Comparison of ENCODE assay signal across 1 cellular context in genomic region chr3:184261270-184262165, GRCh38.
TF ChIP-seq lines count a peak whose summit lies in the region.

TSS of gene CAMK2N2 (minus strand) at chr3:184261553. CDS start at chr3:184261285, 268 bp downstream.

TF ChIP-seq in HEK293, 187 proteins besides CTCF, POLR2A, EP300 and RAD21 (continued from another document and continues in another):
- TF ChIP-seq ZBTB44 (tag by site-specific recombination; IDR thresholded peaks at IDR 0.05) (no peak), ZSCAN23 (tag by site-specific recombination; IDR thresholded peaks at IDR 0.05) (0 out of 2 replicates have a peak, but pooled peaks have one; percentile 30), ZNF133 (tag by site-specific recombination; IDR thresholded peaks at IDR 0.05) (no peak), ZNF558 (tag by site-specific recombination; IDR thresholded peaks at IDR 0.05) (no peak), ZNF837 (tag by site-specific recombination; IDR thresholded peaks at IDR 0.05) (no peak), ZNF223 (tag by site-specific recombination; IDR thresholded peaks at IDR 0.05) (no peak), ZNF366 (tag by site-specific recombination; conservative IDR thresholded peaks at IDR 0.05) (no peak; the same call in 1 of the 2 replicates), ZNF140 (tag by site-specific recombination; IDR thresholded peaks at IDR 0.05) (no peak), ZNF571 (tag by site-specific recombination; IDR thresholded peaks at IDR 0.05) (no peak), ZSCAN16 (tag by site-specific recombination; IDR thresholded peaks at IDR 0.05) (no peak), ZNF514 (tag by site-specific recombination; IDR thresholded peaks at IDR 0.05) (no peak), ZNF18 (tag by site-specific recombination; IDR thresholded peaks at IDR 0.05) (no peak), ZFP37 (tag by site-specific recombination; IDR thresholded peaks at IDR 0.05) (0 out of 2 replicates have a peak, but pooled peaks have one; percentile 78), ZFP69B (tag by site-specific recombination; IDR thresholded peaks at IDR 0.05) (no peak), ZNF843 (tag by site-specific recombination; IDR thresholded peaks at IDR 0.05) (no peak), ZSCAN18 (tag by site-specific recombination; IDR thresholded peaks at IDR 0.05) (no peak), ZNF391 (tag by site-specific recombination; IDR thresholded peaks at IDR 0.05; ENCODE audit: borderline replicate concordance, low read depth) (peak; percentile 78; the same call in 1 of the 2 replicates), ZFP41 (tag by site-specific recombination; IDR thresholded peaks at IDR 0.05; ENCODE audit: borderline replicate concordance) (no peak), ZBTB10 (tag by site-specific recombination; IDR thresholded peaks at IDR 0.05) (0 out of 2 replicates have a peak, but pooled peaks have one; percentile 33), ZNF274 (IDR thresholded peaks at IDR 0.05; ENCODE audit: low read length) (no peak), ZNF274 (tag by site-specific recombination; IDR thresholded peaks at IDR 0.05; ENCODE audit: borderline replicate concordance) (no peak), GLI2 (tag by site-specific recombination; IDR thresholded peaks at IDR 0.05; ENCODE audit: borderline replicate concordance, low read depth) (no peak), ZNF214 (tag by site-specific recombination; IDR thresholded peaks at IDR 0.05; ENCODE audit: borderline replicate concordance) (no peak), ZNF184 (tag by site-specific recombination; IDR thresholded peaks at IDR 0.05) (no peak), ELK4 (IDR thresholded peaks at IDR 0.05; ENCODE audit: borderline replicate concordance, low read depth, low read length) (no peak), ZNF677 (tag by site-specific recombination; IDR thresholded peaks at IDR 0.05) (no peak), AEBP2 (tag by site-specific recombination; IDR thresholded peaks at IDR 0.05; ENCODE audit: borderline replicate concordance) (no peak), ZNF132 (tag by site-specific recombination; IDR thresholded peaks at IDR 0.05; ENCODE audit: borderline replicate concordance) (no peak; the same call in 1 of the 2 replicates), ZNF335 (tag by site-specific recombination; conservative IDR thresholded peaks at IDR 0.05) (no peak; the same call in none of the 2 replicates), OVOL3 (tag by site-specific recombination; IDR thresholded peaks at IDR 0.05) (no peak), ZBTB26 (tag by site-specific recombination; optimal IDR thresholded peaks at IDR 0.05) (peak; percentile 53), BCL6B (tag by site-specific recombination; IDR thresholded peaks at IDR 0.05) (no peak), EGR2 (tag by site-specific recombination; IDR thresholded peaks at IDR 0.05; ENCODE audit: low read depth) (no peak), SCRT1 (tag by site-specific recombination; IDR thresholded peaks at IDR 0.05; ENCODE audit: borderline replicate concordance) (0 out of 2 replicates have a peak, but pooled peaks have one; percentile 16), IKZF3 (tag by site-specific recombination; IDR thresholded peaks at IDR 0.05) (peak; percentile 52), ZNF76 (tag by site-specific recombination; IDR thresholded peaks at IDR 0.05; ENCODE audit: borderline replicate concordance, low read depth) (0 out of 2 replicates have a peak, but pooled peaks have one; percentile 47), ZBTB48 (tag by site-specific recombination; IDR thresholded peaks at IDR 0.05) (peak; percentile 93), ZSCAN30 (tag by site-specific recombination; IDR thresholded peaks at IDR 0.05) (no peak), SP7 (tag by site-specific recombination; IDR thresholded peaks at IDR 0.05) (peak; percentile 68; the same call in 1 of the 2 replicates), ZNF202 (tag by site-specific recombination; IDR thresholded peaks at IDR 0.05; ENCODE audit: borderline replicate concordance) (no peak), PRDM6 (tag by site-specific recombination; IDR thresholded peaks at IDR 0.05) (no peak), ZNF692 (tag by site-specific recombination; IDR thresholded peaks at IDR 0.05) (peak; percentile 35; the same call in 1 of the 2 replicates), ZBTB8A (tag by site-specific recombination; IDR thresholded peaks at IDR 0.05) (peak; percentile 88), ZNF341 (tag by site-specific recombination; IDR thresholded peaks at IDR 0.05; ENCODE audit: low read depth) (no peak; the same call in 1 of the 2 replicates), PRDM1 (tag by site-specific recombination; IDR thresholded peaks at IDR 0.05) (no peak), HOXD13 (CRISPR knock-in tag; IDR thresholded peaks at IDR 0.05; ENCODE audit: borderline replicate concordance) (no peak), ZNF248 (tag by site-specific recombination; IDR thresholded peaks at IDR 0.05) (no peak), ZNF10 (tag by site-specific recombination; IDR thresholded peaks at IDR 0.05) (no peak), MEIS1 (CRISPR knock-in tag; IDR thresholded peaks at IDR 0.05; ENCODE audit: borderline replicate concordance) (no peak), ZNF670 (tag by site-specific recombination; IDR thresholded peaks at IDR 0.05; ENCODE audit: low read depth) (no peak), ZNF354C (tag by site-specific recombination; IDR thresholded peaks at IDR 0.05; ENCODE audit: borderline replicate concordance, low read depth) (no peak), ZNF768 (tag by site-specific recombination; IDR thresholded peaks at IDR 0.05) (no peak; the same call in 1 of the 2 replicates), ZNF121 (tag by site-specific recombination; IDR thresholded peaks at IDR 0.05) (no peak), ZNF776 (tag by site-specific recombination; IDR thresholded peaks at IDR 0.05; ENCODE audit: borderline replicate concordance) (no peak)
